Comparison of ENCODE assay signal across 8 cellular contexts in genomic region chr2:101823347-101823791, GRCh38.
DNase-seq lines count a peak whose midpoint lies in the region; ATAC-seq, FAIRE-seq and TF ChIP-seq lines count a peak whose summit lies in the region.

No MANE protein-coding gene starts in this region.

- H3K4me2 ChIP-seq in OCI-LY3 (ENCODE audit: low read length): peak overlapping the region; percentile 38
- peak overlapping the region; percentile 10 for H3K4me2 ChIP-seq in parathyroid adenoma (ENCODE audit: low read length)

- peaks cover 55% of the 10 kb centered on the region for H4K20me1 ChIP-seq in OCI-LY3 (ENCODE audit: insufficient read depth, low read length)

- H3K4me1 ChIP-seq in OCI-LY3 (ENCODE audit: low read length): peaks cover 25% of the 10 kb centered on the region
- no peaks in the 10 kb centered on the region for H3K4me1 ChIP-seq in parathyroid adenoma

- FAIRE-seq in urothelium cell line (lab: Jason Lieb, UNC): no peak

- no peak overlapping the region for H3K9ac ChIP-seq in OCI-LY3 (ENCODE audit: low read length)
- no peak overlapping the region for H3K9ac ChIP-seq in parathyroid adenoma

- H3K9me3 ChIP-seq in OCI-LY3 (ENCODE audit: insufficient read depth, low read length) (no peaks in the 10 kb centered on the region), parathyroid adenoma (ENCODE audit: control insufficient read depth, low read length) (no peaks in the 10 kb centered on the region)

- peaks cover 53% of the 10 kb centered on the region for H3K79me2 ChIP-seq in OCI-LY3 (ENCODE audit: low read length)
- peaks cover 3% of the 10 kb centered on the region for H3K79me2 ChIP-seq in parathyroid adenoma

- peaks cover 25% of the 10 kb centered on the region for H3K36me3 ChIP-seq in OCI-LY3 (replicated peaks; ENCODE audit: low read depth, low read length)
- H3K36me3 ChIP-seq in parathyroid adenoma (ENCODE audit: control insufficient read depth, insufficient read depth, low read length): no peaks in the 10 kb centered on the region

- H3K27me3 ChIP-seq in OCI-LY3 (ENCODE audit: low read depth, low read length): no peaks in the 10 kb centered on the region
- H3K27me3 ChIP-seq in parathyroid adenoma (ENCODE audit: control insufficient read depth, insufficient read depth, low read length): no peaks in the 10 kb centered on the region

- ATAC-seq in HG02938 (IDR thresholded peaks at IDR 0.05; ENCODE audit: unreplicated experiment): peak; percentile 65

- TF ChIP-seq CTCF in GM12864 (IDR thresholded peaks at IDR 0.05; ENCODE audit: low read depth, low read length, missing control alignments): peak; percentile 75
- peak; percentile 76 for TF ChIP-seq CTCF in OCI-LY3 (IDR thresholded peaks at IDR 0.05; ENCODE audit: low read depth, low read length)
- TF ChIP-seq CTCF in fibroblast of the aortic adventitia (IDR thresholded peaks at IDR 0.05; ENCODE audit: insufficient read depth, low read length): peak; percentile 71
- TF ChIP-seq CTCF in parathyroid adenoma (IDR thresholded peaks at IDR 0.05): peak; percentile 71

- H2AFZ ChIP-seq in OCI-LY3 (ENCODE audit: low read depth, low read length) (no peak overlapping the region), parathyroid adenoma (peak overlapping the region; percentile 18)

- H3K27ac ChIP-seq in OCI-LY3 (ENCODE audit: low read length) (no peak overlapping the region), parathyroid adenoma (no peak overlapping the region)

- no peak overlapping the region for H3K4me3 ChIP-seq in GM12864 (ENCODE audit: low read depth, low read length)
- no peak overlapping the region for H3K4me3 ChIP-seq in OCI-LY3 (ENCODE audit: low read length)
- no peak overlapping the region for H3K4me3 ChIP-seq in fibroblast of the aortic adventitia (ENCODE audit: low read depth, low read length)
- H3K4me3 ChIP-seq in parathyroid adenoma (ENCODE audit: low read depth, low read length): no peak overlapping the region

- DNase-seq in GM12864 (ENCODE audit: low read depth) (peak; percentile 21), fibroblast of the aortic adventitia (ENCODE audit: low read depth) (peak; percentile 72), urothelium cell line (ENCODE audit: low spot score) (peak; percentile 71), GOT3 (lab: John Stamatoyannopoulos, UW) (no peak)
- peak; percentile 74 to 78 for DNase-seq in activated T-cell treated with anti-CD3 and anti-CD28 coated beads, Interleukin-2, amount 50 U/mL, for 48 hours
